ENCODE assay signal across 8 cellular contexts in genomic region chrX:11111038-11111851, GRCh38. TPM values are rescaled to one million over a fixed set of nuclear protein-coding genes. Genes with fewer than 3 reads are reported as not detected.
DNase-seq lines count a peak whose midpoint lies in the region; ATAC-seq and TF ChIP-seq lines count a peak whose summit lies in the region.

Gene HCCS, plus strand, starts transcription at chrX:11111332. Its CDS starts 729 bp downstream, at chrX:11112061.

- H3K36me3 Mint-ChIP-seq in T-helper 1 cell treated with Interleukin-12 subunit alpha and Interleukin-12 subunit beta and Interleukin-4 antibody, amounts not matched to agents 30 μg/mL and 1 μg/mL, for 36 hours (ENCODE audit: low read depth), result peaks cover 7% of the 10 kb centered on the region

- H3K36me3 ChIP-seq in psoas muscle (ENCODE audit: insufficient read depth in 1 of 2, low read depth in 1 of 2) (peaks cover 3 to 30% of the 10 kb centered on the region in 2 donors), uterus (no peaks in the 10 kb centered on the region)

- 0 to 41% (median 0%) methylated on average over 25 to 58 of the region's 58 CpGs for WGBS in psoas muscle, 3 donors

- H3K9me3 ChIP-seq in psoas muscle, result no peaks in the 10 kb centered on the region
- no peaks in the 10 kb centered on the region for H3K9me3 ChIP-seq in uterus

- no peak for TF ChIP-seq CTCF in GM13977 (IDR thresholded peaks at IDR 0.05; ENCODE audit: extremely low read depth, insufficient read depth, missing control alignments)
- TF ChIP-seq CTCF in psoas muscle (IDR thresholded peaks at IDR 0.05), result no peak
- TF ChIP-seq CTCF in uterus (IDR thresholded peaks at IDR 0.05), result no peak

- H3K27me3 ChIP-seq in psoas muscle (ENCODE audit: insufficient read depth in 3 of 3, low read length in 2 of 3) (peaks cover 0 to 5% (median 0%) of the 10 kb centered on the region in 3 donors), uterus (no peaks in the 10 kb centered on the region)

- TF ChIP-seq POLR2A in uterus (IDR thresholded peaks at IDR 0.05), result peak; percentile 28 to 70

- ATAC-seq in HG02840 (IDR thresholded peaks at IDR 0.05; ENCODE audit: low FRiP score, unreplicated experiment) (peak; percentile 96), left cardiac atrium (peak; percentile 97 to 98), psoas muscle (peak; percentile 96 to 100 (median 98))

- H3K9me3 Mint-ChIP-seq in T-helper 1 cell treated with Interleukin-12 subunit alpha and Interleukin-12 subunit beta and Interleukin-4 antibody, amounts not matched to agents 30 μg/mL and 1 μg/mL, for 36 hours, result no peaks in the 10 kb centered on the region

- peak within 1 kb of the TSS; percentile 84 for H3K4me3 ChIP-seq in psoas muscle
- peak within 1 kb of the TSS; percentile 39 to 65 for H3K4me3 ChIP-seq in uterus

- peak within 1 kb of the TSS; percentile 97 for H3K27ac Mint-ChIP-seq in T-helper 1 cell treated with Interleukin-12 subunit alpha and Interleukin-12 subunit beta and Interleukin-4 antibody, amounts not matched to agents 30 μg/mL and 1 μg/mL, for 36 hours

- DNase-seq in GM13977 (ENCODE audit: low spot score), result peak; percentile 80
- peak; percentile 68 for DNase-seq in NCI-H146 treated with DMSO at 0.1 percent for 48 hours (lab: John Stamatoyannopoulos, UW; ENCODE audit: unreplicated experiment)
- DNase-seq in amniotic stem cell (lab: John Stamatoyannopoulos, UW), result peak; percentile 37
- DNase-seq in left cardiac atrium, result peak; percentile 87
- DNase-seq in psoas muscle, result peak; percentile 83 to 92
- peak; percentile 83 to 84 for DNase-seq in uterus

- no peak within 1 kb of the TSS for H3K4me3 Mint-ChIP-seq in T-helper 1 cell treated with Interleukin-12 subunit alpha and Interleukin-12 subunit beta and Interleukin-4 antibody, amounts not matched to agents 30 μg/mL and 1 μg/mL, for 36 hours

- H3K27me3 Mint-ChIP-seq in T-helper 1 cell treated with Interleukin-12 subunit alpha and Interleukin-12 subunit beta and Interleukin-4 antibody, amounts not matched to agents 30 μg/mL and 1 μg/mL, for 36 hours (ENCODE audit: low read depth), result no peaks in the 10 kb centered on the region

- H3K27ac ChIP-seq in psoas muscle, result peak within 1 kb of the TSS; percentile 86
- H3K27ac ChIP-seq in uterus, result peak within 1 kb of the TSS; percentile 55 to 86

- H3K4me1 ChIP-seq in psoas muscle, result no peaks in the 10 kb centered on the region
- no peaks in the 10 kb centered on the region for H3K4me1 ChIP-seq in uterus

- intact Hi-C loops in left cardiac atrium (cut with DNase I) (no loop called here), psoas muscle (cut with DNase I) (no loop called here), uterus (cut with DNase I; ENCODE audit: low total_unique reads) (no loop called here)

- H3K4me1 Mint-ChIP-seq in T-helper 1 cell treated with Interleukin-12 subunit alpha and Interleukin-12 subunit beta and Interleukin-4 antibody, amounts not matched to agents 30 μg/mL and 1 μg/mL, for 36 hours (ENCODE audit: low read depth), result peaks cover 13% of the 10 kb centered on the region

- in situ Hi-C loops in GM13977 (cut with MboI; ENCODE audit: low pct_unique_long_range_greater_than_20kb, low sequenced_read_pairs, unreplicated experiment), result no loop called here

RNA-seq across cellular contexts. Expression of gene HCCS, which starts in this region (rescaled TPM):
- total RNA-seq in left cardiac atrium (10 to 100 TPM; 47.1 to 55.3 TPM), psoas muscle (10 to 100 TPM; 32.6 to 60.4 (median 41.4) TPM), uterus (10 to 100 TPM in 1 of 4 donors, 1 to 10 TPM in 2, under 1 TPM in 1; 0.77 to 15.5 (median 6.6) TPM)
- 10 to 100 TPM; 53.8 to 91.6 (median 75.8) TPM for polyA plus RNA-seq in psoas muscle

Comparison
In these comparisons a context has a peak if more than half of its experiments do, and no peak if none do; other contexts are left out.
1. Peak in every context shown above with its lines: DNase-seq, ATAC-seq, H3K4me3 ChIP-seq and H3K27ac ChIP-seq.
2. DNase-seq: peak in every context shown above with its lines; median percentile 88 in psoas muscle; 87 in left cardiac atrium; 84 in uterus; 80 in GM13977; 68 in NCI-H146 treated with DMSO at 0.1 percent for 48 hours; 37 in amniotic stem cell.